In genomic region chr6:169286961-169287360, GRCh38 we compare ENCODE assay signal across 23 cellular contexts. TPM values are rescaled to one million over a fixed set of nuclear protein-coding genes. Genes with fewer than 3 reads are reported as not detected.
DNase-seq lines count a peak whose midpoint lies in the region; ATAC-seq and TF ChIP-seq lines count a peak whose summit lies in the region.
"Had no signal": no experiment of that assay in that cellular context is flagged by ENCODE, and none has a peak within 500 bp of the region (broad histone marks: within the 10 kb centered on the region; RNA-seq: fewer than 3 reads in every experiment).

No MANE protein-coding gene starts in this region.

- H3K4me3 Mint-ChIP-seq in neural progenitor cell, result no peak overlapping the region
- H3K4me3 Mint-ChIP-seq: CD14-positive monocyte; CD4-positive, alpha-beta memory T cell; CD4-positive, CD25-positive, alpha-beta regulatory T cell; CD8-positive, alpha-beta memory T cell had no signal

- no peaks in the 10 kb centered on the region for H3K9me2 ChIP-seq in Karpas-422 (replicated peaks; ENCODE audit: insufficient read depth, low read length)

- H3K36me3 Mint-ChIP-seq in neural progenitor cell, result no peaks in the 10 kb centered on the region
- H3K36me3 Mint-ChIP-seq: CD4-positive, alpha-beta memory T cell; CD4-positive, CD25-positive, alpha-beta regulatory T cell; CD8-positive, alpha-beta memory T cell had no signal

- peaks cover 3% of the 10 kb centered on the region for H3K4me1 Mint-ChIP-seq in neural progenitor cell
- H3K4me1 Mint-ChIP-seq: CD4-positive, alpha-beta memory T cell; CD4-positive, CD25-positive, alpha-beta regulatory T cell; CD8-positive, alpha-beta memory T cell had no signal

- H3K27me3 Mint-ChIP-seq in neural progenitor cell (ENCODE audit: insufficient read depth, low read depth), result peaks cover 2% of the 10 kb centered on the region

- H3K9me3 Mint-ChIP-seq in neural progenitor cell, result peaks cover 7% of the 10 kb centered on the region
- H3K9me3 Mint-ChIP-seq: CD8-positive, alpha-beta memory T cell had no signal

- TF ChIP-seq CTCF in choroid plexus epithelial cell (conservative IDR thresholded peaks at IDR 0.05; ENCODE audit: low read depth, low read length) (no peak), neural progenitor cell (IDR thresholded peaks at IDR 0.05) (no peak)

- H3K27ac ChIP-seq in neural progenitor cell (no peak overlapping the region), Karpas-422 (ENCODE audit: low read length) (no peak overlapping the region)
- H3K27ac ChIP-seq: BLaER1 had no signal

- H4K20me1 ChIP-seq in neural progenitor cell (ENCODE audit: low read depth) (no peaks in the 10 kb centered on the region), Karpas-422 (ENCODE audit: insufficient read depth, low read depth, low read length) (no peaks in the 10 kb centered on the region)
- H4K20me1 ChIP-seq: BLaER1 had no signal

- H3K4me1 ChIP-seq in neural progenitor cell (no peaks in the 10 kb centered on the region), Karpas-422 (ENCODE audit: low read length) (no peaks in the 10 kb centered on the region)
- H3K4me1 ChIP-seq: BE2C had no signal

- H3K27me3 ChIP-seq in neural progenitor cell (no peaks in the 10 kb centered on the region), Karpas-422 (ENCODE audit: low read length) (no peaks in the 10 kb centered on the region)
- H3K27me3 ChIP-seq: BE2C, BLaER1 had no signal

- no peak for ATAC-seq in HG03175 (IDR thresholded peaks at IDR 0.05; ENCODE audit: unreplicated experiment)
- ATAC-seq: GM12878 had no signal

- H3F3A ChIP-seq in neural progenitor cell (ENCODE audit: low read depth), result no peaks in the 10 kb centered on the region

- no peaks in the 10 kb centered on the region for H3K79me2 ChIP-seq in neural progenitor cell (ENCODE audit: low read depth)
- no peaks in the 10 kb centered on the region for H3K79me2 ChIP-seq in Karpas-422 (ENCODE audit: low read length)

- H3K4me3 ChIP-seq in choroid plexus epithelial cell (ENCODE audit: low read depth, low read length) (no peak overlapping the region), neural progenitor cell (no peak overlapping the region), Karpas-422 (ENCODE audit: low read length) (no peak overlapping the region)
- H3K4me3 ChIP-seq: BLaER1, GM12878 had no signal

- H3K4me2 ChIP-seq in neural progenitor cell (no peak overlapping the region), Karpas-422 (ENCODE audit: low read depth, low read length, poor library complexity, severe bottlenecking) (no peak overlapping the region)
- H3K4me2 ChIP-seq: BLaER1 had no signal

- H3K36me3 ChIP-seq in neural progenitor cell, result no peaks in the 10 kb centered on the region
- no peaks in the 10 kb centered on the region for H3K36me3 ChIP-seq in Karpas-422 (ENCODE audit: insufficient read depth, low read length)
- H3K36me3 ChIP-seq: BE2C, BLaER1 had no signal

- H3K9ac ChIP-seq in neural progenitor cell, result no peak overlapping the region
- no peak overlapping the region for H3K9ac ChIP-seq in Karpas-422 (ENCODE audit: low read length)
- H3K9ac ChIP-seq: BLaER1 had no signal

- H3K9me3 ChIP-seq in neural progenitor cell (ENCODE audit: low read depth), result no peaks in the 10 kb centered on the region
- no peaks in the 10 kb centered on the region for H3K9me3 ChIP-seq in Karpas-422 (ENCODE audit: low read length)
- H3K9me3 ChIP-seq: BE2C, BLaER1 had no signal

- H3K27ac Mint-ChIP-seq in neural progenitor cell, result peak overlapping the region; percentile 23
- H3K27ac Mint-ChIP-seq: CD14-positive monocyte; CD4-positive, alpha-beta memory T cell; CD4-positive, CD25-positive, alpha-beta regulatory T cell; CD8-positive, alpha-beta memory T cell had no signal

- DNase-seq in choroid plexus epithelial cell (ENCODE audit: low read depth) (peak; percentile 68), neural progenitor cell (ENCODE audit: low spot score) (no peak), NCI-H2171 treated with DMSO at 0.1 percent for 48 hours (lab: John Stamatoyannopoulos, UW) (no peak), Karpas-422 (no peak)
- DNase-seq: 8988T; ACHN; BE2C; C1 segment of cervical spinal cord; CD4-positive, alpha-beta memory T cell; CD4-positive, CD25-positive, alpha-beta regulatory T cell; CD8-positive, alpha-beta memory T cell; COR-L47; DMS 273 treated with DMSO at 0.1 percent for 48 hours; DMS153; DMS53; DMS79; DND-41; EL; GDM1 had no signal

- H2AFZ ChIP-seq in neural progenitor cell (replicated peaks), result no peak overlapping the region
- H2AFZ ChIP-seq in Karpas-422 (ENCODE audit: low read length), result no peak overlapping the region

RNA-seq across cellular contexts. Expression of gene THBS2, which starts 33.3 kb away (rescaled TPM):
- 0.09 and 0.13 TPM in 2 replicates for total RNA-seq in neural progenitor cell (ENCODE audit: low replicate concordance)
- total RNA-seq in Karpas-422 (2014; rRNA removed; shearing (Covaris generic); ENCODE audit: low replicate concordance), result not detected in 2 replicates
- total RNA-seq: CD4-positive, alpha-beta memory T cell; CD4-positive, CD25-positive, alpha-beta regulatory T cell; CD8-positive, alpha-beta memory T cell had no signal
